In the genomic region with DNA sequence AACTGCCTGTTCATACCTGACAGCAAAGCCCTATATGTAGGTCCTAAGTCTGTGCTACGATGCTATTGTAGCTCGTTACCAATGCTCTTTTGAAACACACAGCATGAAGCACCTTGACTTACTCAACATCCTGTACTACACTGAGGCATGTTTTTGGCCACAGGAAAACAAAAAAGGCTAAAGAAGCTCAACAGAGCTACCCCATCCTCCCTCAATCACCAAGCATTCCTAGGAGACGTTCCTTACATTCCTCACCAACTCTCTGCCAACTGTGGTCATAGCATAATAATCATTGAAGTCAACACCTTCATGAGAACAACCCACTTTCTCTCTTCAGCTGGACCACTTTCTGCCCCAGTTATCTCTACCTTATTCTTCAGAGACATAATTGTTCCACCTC, we compare ENCODE assay signal across 33 cellular contexts.
DNase-seq lines count a peak whose midpoint lies in the region; ATAC-seq, FAIRE-seq and TF ChIP-seq lines count a peak whose summit lies in the region.
"Had no signal": no experiment of that assay in that cellular context is flagged by ENCODE, and none has a peak within 500 bp of the region (broad histone marks: within the 10 kb centered on the region; RNA-seq: fewer than 3 reads in every experiment).

No MANE protein-coding gene starts in this region.

- no peaks in the 10 kb centered on the region for H3K27me3 ChIP-seq in keratinocyte (ENCODE audit: control insufficient read depth, extremely low read depth, insufficient read depth, low read length)
- H3K27me3 ChIP-seq: right atrium auricular region, spleen, testis had no signal

- peaks cover 16% of the 10 kb centered on the region for H3K4me1 ChIP-seq in keratinocyte (ENCODE audit: control insufficient read depth, extremely low read depth, insufficient read depth, low read length)
- H3K4me1 ChIP-seq: right atrium auricular region, spleen, testis had no signal

- no peak overlapping the region for H3K4me3 Mint-ChIP-seq in HFFc6
- H3K4me3 Mint-ChIP-seq in activated T-helper 1 cell treated with anti-CD3 and anti-CD28 coated beads, Interleukin-12 subunit alpha, Interleukin-12 subunit beta, Interleukin-2, Interleukin-4 antibody, amounts not matched to agents 30 ng/mL and 10 ng/mL and 1 ng/mL, durations not matched to agents 14 hours and 24 hours and 36 hours: no peak overlapping the region
- H3K4me3 Mint-ChIP-seq: activated CD4-positive, alpha-beta T cell treated with anti-CD3 and anti-CD28 coated beads, Interleukin-2, amount 10 ng/mL, durations not matched to agents 7 days and 5 days; activated naive CD8-positive, alpha-beta T cell treated with anti-CD3 and anti-CD28 coated beads, Interleukin-2, amount 10 ng/mL, durations not matched to agents 7 days and 5 days; activated T-cell treated with anti-CD3 and anti-CD28 coated beads, Interleukin-2, amount 50 U/mL, for 24 hours; brain; CD8-positive, alpha-beta memory T cell; mesothelial cell of epicardium; stimulated activated naive CD8-positive, alpha-beta T cell treated with anti-CD3 and anti-CD28 coated beads, Interleukin-15, Interleukin-2, amounts not matched to agents 100 ng/mL and 50 ng/mL, for 24 hours had no signal

- FAIRE-seq in keratinocyte (lab: Jason Lieb, UNC): peak; percentile 79
- FAIRE-seq: endothelial cell of umbilical vein, RCC 7860 had no signal

- H3K4me3 ChIP-seq in AG10803 (ENCODE audit: low read length) (no peak overlapping the region), keratinocyte (ENCODE audit: control insufficient read depth in 2 of 3, extremely low read depth in 1 of 3, insufficient read depth in 2 of 3, low read depth in 1 of 3, low read length in 3 of 3) (peak overlapping the region in 1 of 3 experiments; percentile 18)
- H3K4me3 ChIP-seq: right atrium auricular region, spleen, testis had no signal

- peak overlapping the region; percentile 7 for H2AFZ ChIP-seq in keratinocyte (ENCODE audit: control insufficient read depth, low read length)

- peak overlapping the region; percentile 6 for H3K27ac ChIP-seq in keratinocyte (ENCODE audit: control insufficient read depth, insufficient read depth, low read length)
- H3K27ac ChIP-seq: right atrium auricular region, spleen, testis had no signal

- H3K36me3 ChIP-seq in keratinocyte (ENCODE audit: control insufficient read depth in 2 of 2, extremely low read depth in 1 of 2, insufficient read depth in 2 of 2, low read length in 2 of 2): no peaks in the 10 kb centered on the region
- H3K36me3 ChIP-seq: right atrium auricular region, spleen had no signal

- dilution Hi-C loops in keratinocyte (cut with MboI; ENCODE audit: extremely low pct_ligation_motif_present, low sequenced_read_pairs): no loop called here

- no peaks in the 10 kb centered on the region for H3K79me2 ChIP-seq in keratinocyte (ENCODE audit: control insufficient read depth, insufficient read depth, low read length)

- TF ChIP-seq CTCF in AG10803 (conservative IDR thresholded peaks at IDR 0.05; ENCODE audit: low read length) (no peak), HFFc6 (IDR thresholded peaks at IDR 0.05) (no peak), keratinocyte (optimal IDR thresholded peaks at IDR 0.05 in 1 of 3, IDR thresholded peaks at IDR 0.05 in 1 of 3, conservative IDR thresholded peaks at IDR 0.05 in 1 of 3; ENCODE audit: extremely low read depth in 1 of 3, insufficient read depth in 2 of 3, low read length in 3 of 3) (no peak)

- peak overlapping the region; percentile 44 for H3K4me2 ChIP-seq in keratinocyte (ENCODE audit: control insufficient read depth, extremely low read depth, insufficient read depth, low read depth, low read length)

- H3K9me1 ChIP-seq in keratinocyte (ENCODE audit: control insufficient read depth, extremely low read depth, insufficient read depth, low read length): no peaks in the 10 kb centered on the region

- no peaks in the 10 kb centered on the region for H3K9me3 ChIP-seq in keratinocyte (ENCODE audit: control insufficient read depth, low read depth, low read length)
- H3K9me3 ChIP-seq: right atrium auricular region, spleen, testis had no signal

- no peak overlapping the region for H3K9ac ChIP-seq in keratinocyte (ENCODE audit: control insufficient read depth, extremely low read depth, insufficient read depth, low read length)

- peak; percentile 22 for DNase-seq in AG10803 (ENCODE audit: low read depth)
- peak; percentile 0 for DNase-seq in HFFc6
- peak; percentile 42 for DNase-seq in astrocyte of the hippocampus (ENCODE audit: low read depth, low spot score)
- DNase-seq in keratinocyte (ENCODE audit: low read depth, low spot score): no peak
- DNase-seq in T1000 (lab: John Stamatoyannopoulos, UW): no peak
- no peak for DNase-seq in activated T-helper 1 cell treated with anti-CD3 and anti-CD28 coated beads, Interleukin-12 subunit alpha, Interleukin-12 subunit beta, Interleukin-2, Interleukin-4 antibody, amounts not matched to agents 30 ng/mL and 10 ng/mL and 1 ng/mL, durations not matched to agents 14 hours and 24 hours and 36 hours (ENCODE audit: low spot score)
- DNase-seq in NCI-H1092 (lab: John Stamatoyannopoulos, UW): no peak
- DNase-seq: activated CD4-positive, alpha-beta T cell treated with anti-CD3 and anti-CD28 coated beads, Interleukin-2, amount 10 ng/mL, durations not matched to agents 7 days and 5 days; activated gamma-delta T cell treated with Interleukin-2 at 50 U/mL for 16 hours; activated naive CD8-positive, alpha-beta T cell treated with anti-CD3 and anti-CD28 coated beads, Interleukin-2, amount 10 ng/mL, durations not matched to agents 7 days and 5 days; activated T-cell treated with anti-CD3 and anti-CD28 coated beads, Interleukin-2, amount 50 U/mL, for 24 hours; CD8-positive, alpha-beta memory T cell; HCEC 1CT; hypothalamus; Kasumi-1; NCI-H1436 treated with DMSO at 0.1 percent for 48 hours; NCI-H345; NCI-H748 treated with DMSO at 0.1 percent for 48 hours; posterior cingulate gyrus; SIG-M5; spleen; stimulated activated CD4-positive, alpha-beta T cell treated with anti-CD3 and anti-CD28 coated beads, Interleukin-2, amount 100 ng/mL, for 24 hours; stimulated activated CD8-positive, alpha-beta memory T cell treated with anti-CD3 and anti-CD28 coated beads, Interleukin-4, amount 100 ng/mL, for 48 hours; SW 1271; testis had no signal

- no peaks in the 10 kb centered on the region for H3K9me3 Mint-ChIP-seq in HFFc6
- no peaks in the 10 kb centered on the region for H3K9me3 Mint-ChIP-seq in activated T-helper 1 cell treated with anti-CD3 and anti-CD28 coated beads, Interleukin-12 subunit alpha, Interleukin-12 subunit beta, Interleukin-2, Interleukin-4 antibody, amounts not matched to agents 30 ng/mL and 10 ng/mL and 1 ng/mL, durations not matched to agents 14 hours and 24 hours and 36 hours
- H3K9me3 Mint-ChIP-seq: activated CD4-positive, alpha-beta T cell treated with anti-CD3 and anti-CD28 coated beads, Interleukin-2, amount 10 ng/mL, durations not matched to agents 7 days and 5 days; activated naive CD8-positive, alpha-beta T cell treated with anti-CD3 and anti-CD28 coated beads, Interleukin-2, amount 10 ng/mL, durations not matched to agents 7 days and 5 days; activated T-cell treated with anti-CD3 and anti-CD28 coated beads, Interleukin-2, amount 50 U/mL, for 24 hours; CD8-positive, alpha-beta memory T cell; stimulated activated naive CD8-positive, alpha-beta T cell treated with anti-CD3 and anti-CD28 coated beads, Interleukin-15, Interleukin-2, amounts not matched to agents 100 ng/mL and 50 ng/mL, for 24 hours had no signal

- H3K27ac Mint-ChIP-seq in HFFc6: no peak overlapping the region
- H3K27ac Mint-ChIP-seq in activated T-helper 1 cell treated with anti-CD3 and anti-CD28 coated beads, Interleukin-12 subunit alpha, Interleukin-12 subunit beta, Interleukin-2, Interleukin-4 antibody, amounts not matched to agents 30 ng/mL and 10 ng/mL and 1 ng/mL, durations not matched to agents 14 hours and 24 hours and 36 hours: no peak overlapping the region
- H3K27ac Mint-ChIP-seq: activated CD4-positive, alpha-beta T cell treated with anti-CD3 and anti-CD28 coated beads, Interleukin-2, amount 10 ng/mL, durations not matched to agents 7 days and 5 days; activated naive CD8-positive, alpha-beta T cell treated with anti-CD3 and anti-CD28 coated beads, Interleukin-2, amount 10 ng/mL, durations not matched to agents 7 days and 5 days; activated T-cell treated with anti-CD3 and anti-CD28 coated beads, Interleukin-2, amount 50 U/mL, for 24 hours; brain; CD8-positive, alpha-beta memory T cell; mesothelial cell of epicardium; stimulated activated naive CD8-positive, alpha-beta T cell treated with anti-CD3 and anti-CD28 coated beads, Interleukin-15, Interleukin-2, amounts not matched to agents 100 ng/mL and 50 ng/mL, for 24 hours had no signal

- intact Hi-C loops in activated T-helper 1 cell treated with anti-CD3 and anti-CD28 coated beads, Interleukin-12 subunit alpha, Interleukin-12 subunit beta, Interleukin-2, Interleukin-4 antibody, amounts not matched to agents 30 ng/mL and 10 ng/mL and 1 ng/mL, durations not matched to agents 14 hours and 24 hours and 36 hours (cut with micrococcal nuclease): no loop called here

- ATAC-seq in GM21447 (IDR thresholded peaks at IDR 0.05; ENCODE audit: unreplicated experiment): no peak
- ATAC-seq: left lobe of liver had no signal

- H3K4me1 Mint-ChIP-seq in HFFc6 (ENCODE audit: low read depth): peaks cover 10% of the 10 kb centered on the region
- H3K4me1 Mint-ChIP-seq in activated T-helper 1 cell treated with anti-CD3 and anti-CD28 coated beads, Interleukin-12 subunit alpha, Interleukin-12 subunit beta, Interleukin-2, Interleukin-4 antibody, amounts not matched to agents 30 ng/mL and 10 ng/mL and 1 ng/mL, durations not matched to agents 14 hours and 24 hours and 36 hours (ENCODE audit: low read depth): no peaks in the 10 kb centered on the region
- H3K4me1 Mint-ChIP-seq: activated CD4-positive, alpha-beta T cell treated with anti-CD3 and anti-CD28 coated beads, Interleukin-2, amount 10 ng/mL, durations not matched to agents 7 days and 5 days; activated naive CD8-positive, alpha-beta T cell treated with anti-CD3 and anti-CD28 coated beads, Interleukin-2, amount 10 ng/mL, durations not matched to agents 7 days and 5 days; brain; CD8-positive, alpha-beta memory T cell; mesothelial cell of epicardium had no signal

- H4K20me1 ChIP-seq in keratinocyte (ENCODE audit: control insufficient read depth, extremely low read depth, insufficient read depth, low read length): no peaks in the 10 kb centered on the region

- H3K36me3 Mint-ChIP-seq in HFFc6 (ENCODE audit: low read depth): no peaks in the 10 kb centered on the region
- no peaks in the 10 kb centered on the region for H3K36me3 Mint-ChIP-seq in activated T-helper 1 cell treated with anti-CD3 and anti-CD28 coated beads, Interleukin-12 subunit alpha, Interleukin-12 subunit beta, Interleukin-2, Interleukin-4 antibody, amounts not matched to agents 30 ng/mL and 10 ng/mL and 1 ng/mL, durations not matched to agents 14 hours and 24 hours and 36 hours (ENCODE audit: low read depth)
- H3K36me3 Mint-ChIP-seq: activated naive CD8-positive, alpha-beta T cell treated with anti-CD3 and anti-CD28 coated beads, Interleukin-2, amount 10 ng/mL, durations not matched to agents 7 days and 5 days; brain; CD8-positive, alpha-beta memory T cell; mesothelial cell of epicardium had no signal

- H3K27me3 Mint-ChIP-seq in HFFc6 (ENCODE audit: insufficient read depth): 0 out of 2 replicates have a peak, but pooled peaks cover 3% of the 10 kb centered on the region
- peaks cover 7% of the 10 kb centered on the region for H3K27me3 Mint-ChIP-seq in activated T-helper 1 cell treated with anti-CD3 and anti-CD28 coated beads, Interleukin-12 subunit alpha, Interleukin-12 subunit beta, Interleukin-2, Interleukin-4 antibody, amounts not matched to agents 30 ng/mL and 10 ng/mL and 1 ng/mL, durations not matched to agents 14 hours and 24 hours and 36 hours (ENCODE audit: insufficient read depth)
- H3K27me3 Mint-ChIP-seq: stimulated activated naive CD8-positive, alpha-beta T cell treated with anti-CD3 and anti-CD28 coated beads, Interleukin-15, Interleukin-2, amounts not matched to agents 100 ng/mL and 50 ng/mL, for 24 hours had no signal

Comparison
In these comparisons a context has a peak if more than half of its experiments do, and no peak if none do; other contexts are left out.
1. DNase-seq: peak in AG10803 (single experiment), HFFc6 (single experiment) and astrocyte of the hippocampus (single experiment); none in keratinocyte (single experiment), T1000 (single experiment), activated T-helper 1 cell treated with anti-CD3 and anti-CD28 coated beads, Interleukin-12 subunit alpha, Interleukin-12 subunit beta, Interleukin-2, Interleukin-4 antibody, amounts not matched to agents 30 ng/mL and 10 ng/mL and 1 ng/mL, durations not matched to agents 14 hours and 24 hours and 36 hours (single experiment) and NCI-H1092 (single experiment).